ENCODE assay signal across 3 cellular contexts in the genomic region with DNA sequence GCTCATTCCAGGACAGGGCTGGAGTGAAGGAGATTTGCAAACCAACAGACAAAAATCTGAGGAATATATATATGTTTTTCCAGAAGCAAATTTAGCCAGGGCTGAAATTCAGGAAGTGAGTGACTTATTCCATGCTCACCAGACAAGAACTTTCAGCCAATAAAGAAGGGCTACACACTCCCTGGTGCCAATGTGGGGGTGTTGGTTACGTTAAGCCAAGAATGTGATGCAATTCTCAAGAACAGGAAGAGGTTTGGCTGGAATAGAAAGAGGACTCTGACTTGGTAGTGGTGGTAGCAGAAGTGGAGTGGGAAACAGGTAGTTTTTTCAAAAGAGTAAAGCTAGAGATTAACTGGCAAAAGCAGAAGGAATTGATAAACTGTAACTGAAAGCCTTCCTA. TPM values are rescaled to one million over a fixed set of nuclear protein-coding genes. Genes with fewer than 3 reads are reported as not detected.
"Had no signal": no experiment of that assay in that cellular context is flagged by ENCODE, and none has a peak within 500 bp of the region (broad histone marks: within the 10 kb centered on the region; RNA-seq: fewer than 3 reads in every experiment).

No MANE protein-coding gene starts in this region.

RNA-seq across cellular contexts. Expression of a gene that starts 11.6 kb away (rescaled TPM):
- total RNA-seq: MCF 10A; PC-9; T-helper 1 cell treated with Interleukin-12 subunit alpha and Interleukin-12 subunit beta and Interleukin-4 antibody, amounts not matched to agents 30 ng/mL and 1 ng/mL, for 36 hours had no signal
